In the genomic region with DNA sequence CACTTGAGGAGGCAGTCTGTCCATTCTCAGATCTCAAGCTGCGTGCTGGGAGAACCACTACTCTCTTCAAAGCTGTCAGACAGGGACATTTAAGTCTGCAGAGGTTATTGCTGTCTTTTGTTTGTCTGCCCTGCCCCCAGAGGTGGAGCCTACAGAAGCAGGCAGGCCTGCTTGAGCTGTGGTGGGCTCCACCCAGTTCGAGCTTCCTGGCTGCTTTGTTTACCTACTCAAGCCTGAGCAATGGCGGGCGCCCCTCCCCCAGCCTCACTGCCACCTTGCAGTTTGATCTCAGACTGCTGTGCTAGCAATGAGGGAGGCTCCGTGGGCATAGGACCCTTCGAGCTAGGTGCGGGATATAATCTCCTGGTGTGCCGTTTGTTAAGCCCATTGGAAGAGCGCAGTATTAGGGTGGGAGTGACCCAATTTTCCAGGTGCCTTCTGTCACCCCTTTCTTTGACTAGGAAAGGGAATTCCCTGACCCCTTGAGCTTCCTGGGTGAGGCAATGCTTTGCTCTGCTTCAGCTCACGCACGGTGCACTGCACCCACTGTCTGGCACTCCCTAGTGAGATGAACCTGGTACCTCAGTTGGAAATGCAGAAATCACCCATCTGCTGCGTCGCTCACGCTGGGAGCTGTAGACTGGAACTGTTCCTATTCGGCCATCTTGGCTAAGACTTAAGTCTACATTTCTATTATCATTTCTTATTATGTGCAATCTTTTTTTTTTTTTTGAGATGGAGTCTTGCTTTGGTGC, we compare ENCODE assay signal across 1 cellular context. TPM values are rescaled to one million over a fixed set of nuclear protein-coding genes. Genes with fewer than 3 reads are reported as not detected.
"Had no signal": no experiment of that assay in that cellular context is flagged by ENCODE, and none has a peak within 500 bp of the region (broad histone marks: within the 10 kb centered on the region; RNA-seq: fewer than 3 reads in every experiment).

No MANE protein-coding gene starts in this region.

RNA-seq across cellular contexts. Expression of a gene that starts 59.1 kb away (rescaled TPM):
- total RNA-seq: Right ventricle myocardium inferior had no signal
